ENCODE assay signal across 19 cellular contexts in the genomic region with DNA sequence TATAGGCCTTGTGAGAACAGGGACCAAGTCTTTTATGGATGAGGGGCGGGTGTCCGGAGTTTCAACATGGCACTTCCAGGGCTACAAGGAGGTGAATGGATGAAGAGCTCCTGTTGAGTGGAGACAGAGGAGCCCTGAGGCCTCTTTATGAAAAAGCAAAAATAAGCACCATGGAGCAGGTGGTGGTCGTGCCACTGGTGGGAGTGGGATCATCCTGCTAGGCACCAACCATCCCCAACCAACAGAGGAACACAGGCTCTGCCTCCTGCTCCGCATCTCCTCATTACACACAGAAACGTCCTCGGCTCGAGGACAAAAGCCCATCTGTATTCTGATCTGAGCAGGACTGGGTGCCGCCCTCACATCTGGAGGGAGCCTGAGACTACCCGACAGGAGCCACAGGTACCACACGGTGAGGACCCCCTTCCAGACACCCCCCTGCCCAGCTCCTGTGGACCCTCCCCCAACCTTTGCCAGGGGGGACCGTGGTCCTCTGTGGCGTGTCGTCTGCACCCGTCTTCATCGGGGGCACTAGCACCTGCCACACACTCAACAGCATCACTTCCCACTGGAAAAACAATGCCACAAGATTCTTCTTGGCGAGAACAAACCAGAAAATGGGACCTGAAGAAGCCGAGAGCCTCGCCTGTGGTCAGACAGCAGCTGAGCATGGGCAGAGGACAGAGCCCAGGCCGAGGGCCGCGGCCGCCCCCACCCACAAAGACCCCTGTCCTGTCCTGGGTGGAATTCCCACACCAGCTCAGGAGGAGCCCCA. TPM values are rescaled to one million over a fixed set of nuclear protein-coding genes. Genes with fewer than 3 reads are reported as not detected.
A peak's percentile ranks its signal among the peaks of the same experiment; 100 is the strongest.
DNase-seq lines count a peak whose midpoint lies in the region; TF ChIP-seq lines count a peak whose summit lies in the region.
"Had no signal": no experiment of that assay in that cellular context is flagged by ENCODE, and none has a peak within 500 bp of the region (broad histone marks: within the 10 kb centered on the region; RNA-seq: fewer than 3 reads in every experiment).

No MANE protein-coding gene starts in this region.

- TF ChIP-seq CTCF in dorsolateral prefrontal cortex (IDR thresholded peaks at IDR 0.05 in 54 of 56, conservative IDR thresholded peaks at IDR 0.05 in 2 of 56; ENCODE audit: low read depth in 1 of 56, partially characterized antibody in 56 of 56), result no peak
- TF ChIP-seq CTCF in suprapubic skin (IDR thresholded peaks at IDR 0.05), result no peak
- TF ChIP-seq CTCF in transverse colon (IDR thresholded peaks at IDR 0.05), result no peak

- no peaks in the 10 kb centered on the region for H3K27me3 ChIP-seq in dorsolateral prefrontal cortex
- H3K27me3 ChIP-seq in suprapubic skin, result peaks cover 28% of the 10 kb centered on the region
- H3K27me3 ChIP-seq in transverse colon, result no peaks in the 10 kb centered on the region

- TF ChIP-seq EP300 in suprapubic skin (IDR thresholded peaks at IDR 0.05) (no peak), transverse colon (IDR thresholded peaks at IDR 0.05; ENCODE audit: low read depth) (no peak)

- no peaks in the 10 kb centered on the region for H3K4me1 Mint-ChIP-seq in activated T-helper 2 cell treated with anti-CD3 and anti-CD28 coated beads, Interferon-gamma antibody, Interleukin-2, Interleukin-4, amounts not matched to agents 10 μg/mL and 5 μg/mL and 100 μg/mL, durations not matched to agents 14 hours and 24 hours and 36 hours (ENCODE audit: low read depth)
- H3K4me1 Mint-ChIP-seq: CD4-positive, alpha-beta memory T cell had no signal

- H3K36me3 ChIP-seq in suprapubic skin, result no peaks in the 10 kb centered on the region
- H3K36me3 ChIP-seq in transverse colon, result no peaks in the 10 kb centered on the region
- H3K36me3 ChIP-seq: HAP-1 had no signal

- no peak overlapping the region for H3K4me3 Mint-ChIP-seq in activated T-helper 2 cell treated with anti-CD3 and anti-CD28 coated beads, Interferon-gamma antibody, Interleukin-2, Interleukin-4, amounts not matched to agents 10 μg/mL and 5 μg/mL and 100 μg/mL, durations not matched to agents 14 hours and 24 hours and 36 hours (ENCODE audit: low read depth)
- H3K4me3 Mint-ChIP-seq: CD4-positive, alpha-beta memory T cell had no signal

- no peak overlapping the region for H3K27ac Mint-ChIP-seq in activated T-helper 2 cell treated with anti-CD3 and anti-CD28 coated beads, Interferon-gamma antibody, Interleukin-2, Interleukin-4, amounts not matched to agents 10 μg/mL and 5 μg/mL and 100 μg/mL, durations not matched to agents 14 hours and 24 hours and 36 hours
- H3K27ac Mint-ChIP-seq: CD4-positive, alpha-beta memory T cell had no signal

- 89% methylated on average over 15 of the region's 22 CpGs for WGBS in suprapubic skin
- 87 to 93% methylated on average over 2 to 16 of the region's 22 CpGs for WGBS in transverse colon (ENCODE audit: low coverage in 1 of 2), 2 donors

- no peak for TF ChIP-seq POLR2A in suprapubic skin (IDR thresholded peaks at IDR 0.05)
- no peak for TF ChIP-seq POLR2A in transverse colon (IDR thresholded peaks at IDR 0.05)

- DNase-seq in activated CD8-positive, alpha-beta memory T cell treated with anti-CD3 and anti-CD28 coated beads, Interleukin-2, amount 50 U/mL, for 48 hours, result peak; percentile 15
- DNase-seq in activated CD8-positive, alpha-beta memory T cell treated with anti-CD3 and anti-CD28 coated beads for 24 hours, result no peak
- DNase-seq in dorsolateral prefrontal cortex (peak in 6 of 10 donors; percentile 10 to 26 (median 16)), myocyte (ENCODE audit: low read depth) (peak; percentile 46), suprapubic skin (ENCODE audit: low spot score in 2 of 2) (peak; percentile 40 to 43), A172 (ENCODE audit: low spot score) (no peak), transverse colon (no peak)
- no peak for DNase-seq in activated T-helper 2 cell treated with anti-CD3 and anti-CD28 coated beads, Interferon-gamma antibody, Interleukin-2, Interleukin-4, amounts not matched to agents 10 μg/mL and 5 μg/mL and 100 μg/mL, durations not matched to agents 14 hours and 24 hours and 36 hours (ENCODE audit: low spot score)
- DNase-seq: CD4-positive, alpha-beta memory T cell; KBM-7; NCI-H1105 treated with DMSO at 0.1 percent for 48 hours; NCI-H1694 treated with DMSO at 0.1 percent for 48 hours; NCI-H748 treated with DMSO at 0.1 percent for 48 hours had no signal

- H3K27me3 Mint-ChIP-seq in activated T-helper 2 cell treated with anti-CD3 and anti-CD28 coated beads, Interferon-gamma antibody, Interleukin-2, Interleukin-4, amounts not matched to agents 10 μg/mL and 5 μg/mL and 100 μg/mL, durations not matched to agents 14 hours and 24 hours and 36 hours (ENCODE audit: low read depth), result no peaks in the 10 kb centered on the region

- intact Hi-C loops in dorsolateral prefrontal cortex (cut with DNase I) (no loop called here), transverse colon (cut with DNase I; ENCODE audit: low total_unique reads) (no loop called here)
- intact Hi-C loops in activated T-helper 2 cell treated with anti-CD3 and anti-CD28 coated beads, Interferon-gamma antibody, Interleukin-2, Interleukin-4, amounts not matched to agents 10 μg/mL and 5 μg/mL and 100 μg/mL, durations not matched to agents 14 hours and 24 hours and 36 hours (cut with micrococcal nuclease), result no loop called here

- no peaks in the 10 kb centered on the region for H3K36me3 Mint-ChIP-seq in activated T-helper 2 cell treated with anti-CD3 and anti-CD28 coated beads, Interferon-gamma antibody, Interleukin-2, Interleukin-4, amounts not matched to agents 10 μg/mL and 5 μg/mL and 100 μg/mL, durations not matched to agents 14 hours and 24 hours and 36 hours (ENCODE audit: low read depth)
- H3K36me3 Mint-ChIP-seq: CD4-positive, alpha-beta memory T cell had no signal

- H3K4me1 ChIP-seq in suprapubic skin, result no peaks in the 10 kb centered on the region
- no peaks in the 10 kb centered on the region for H3K4me1 ChIP-seq in transverse colon
- H3K4me1 ChIP-seq: HAP-1 had no signal

- H3K9me3 Mint-ChIP-seq in activated T-helper 2 cell treated with anti-CD3 and anti-CD28 coated beads, Interferon-gamma antibody, Interleukin-2, Interleukin-4, amounts not matched to agents 10 μg/mL and 5 μg/mL and 100 μg/mL, durations not matched to agents 14 hours and 24 hours and 36 hours, result peaks cover 6% of the 10 kb centered on the region

- in situ Hi-C loops in transverse colon (cut with MboI; ENCODE audit: low pct_ligation_motif_present in 1 of 4, low pct_unique_long_range_greater_than_20kb in 1 of 4, low sequenced_read_pairs in 3 of 4), result no loop called here

- H3K9me3 ChIP-seq in suprapubic skin, result no peaks in the 10 kb centered on the region
- no peaks in the 10 kb centered on the region for H3K9me3 ChIP-seq in transverse colon
- H3K9me3 ChIP-seq: HAP-1 had no signal

- H3K4me3 ChIP-seq in dorsolateral prefrontal cortex (no peak overlapping the region), suprapubic skin (no peak overlapping the region), transverse colon (no peak overlapping the region)
- H3K4me3 ChIP-seq: HAP-1 had no signal

- peak overlapping the region in 37 of 59 donors; percentile 2 to 74 (median 35) for H3K27ac ChIP-seq in dorsolateral prefrontal cortex
- no peak overlapping the region for H3K27ac ChIP-seq in suprapubic skin
- H3K27ac ChIP-seq in transverse colon, result no peak overlapping the region

RNA-seq across cellular contexts. Expression of a gene that starts 3.9 kb away (rescaled TPM):
- total RNA-seq in dorsolateral prefrontal cortex (10 to 100 TPM in 116 of 120 experiments, 1 to 10 TPM in 4; 6.4 to 96.3 (median 26.0) TPM), myocyte (0.27 and 2.1 TPM in 2 replicates), suprapubic skin (1 to 10 TPM in 1 of 4 donors, under 1 TPM in 1, not detected in 2; 0.95 to 9.5 TPM), transverse colon (1 to 10 TPM in 1 of 4 donors, under 1 TPM in 2, not detected in 1; 0.60 to 2.5 (median 0.95) TPM)
- polyA plus RNA-seq in myocyte (2012), result 0.26 TPM
- 10.7 and 13.3 TPM in 2 replicates for total RNA-seq in activated T-helper 2 cell treated with anti-CD3 and anti-CD28 coated beads, Interferon-gamma antibody, Interleukin-2, Interleukin-4, amounts not matched to agents 10 μg/mL and 5 μg/mL and 100 μg/mL, durations not matched to agents 14 hours and 24 hours and 36 hours
- total RNA-seq in A172 (2014; rRNA removed; shearing (Covaris generic)), result not detected in 2 replicates
- total RNA-seq: NCI-H460, OCI-LY7 had no signal

RNA-seq across cellular contexts. Expression of a gene that starts 45.4 kb away (rescaled TPM):
- total RNA-seq in dorsolateral prefrontal cortex (10 to 100 TPM in 119 of 120 experiments, 1 to 10 TPM in 1; 8.4 to 36.5 (median 24.2) TPM), myocyte (not detected in 2 replicates), suprapubic skin (1 to 10 TPM in 3 of 4 donors, under 1 TPM in 1; 0.40 to 8.7 (median 3.5) TPM), transverse colon (not detected)
- not detected for polyA plus RNA-seq in myocyte (2012)
- total RNA-seq in activated T-helper 2 cell treated with anti-CD3 and anti-CD28 coated beads, Interferon-gamma antibody, Interleukin-2, Interleukin-4, amounts not matched to agents 10 μg/mL and 5 μg/mL and 100 μg/mL, durations not matched to agents 14 hours and 24 hours and 36 hours, result not detected in 2 replicates
- not detected in 2 replicates for total RNA-seq in A172 (2014; rRNA removed; shearing (Covaris generic))
- total RNA-seq: CD4-positive, alpha-beta memory T cell; HepG2; NCI-H460; OCI-LY7; Right ventricle myocardium inferior had no signal
- polyA plus RNA-seq: BJ; CD4-positive, alpha-beta memory T cell; HepG2 had no signal

RNA-seq across cellular contexts. Expression of a gene that starts 52.6 kb away (rescaled TPM):
- total RNA-seq in dorsolateral prefrontal cortex, result 100 to 1,000 TPM; 167 to 373 (median 261) TPM
- total RNA-seq in myocyte, result 69.9 and 197 TPM in 2 replicates
- polyA plus RNA-seq in myocyte (2012), result 842 TPM
- total RNA-seq in suprapubic skin, result 100 to 1,000 TPM in 2 of 4 donors, 10 to 100 TPM in 2; 60.2 to 167 (median 102) TPM
- 208 and 235 TPM in 2 replicates for total RNA-seq in activated T-helper 2 cell treated with anti-CD3 and anti-CD28 coated beads, Interferon-gamma antibody, Interleukin-2, Interleukin-4, amounts not matched to agents 10 μg/mL and 5 μg/mL and 100 μg/mL, durations not matched to agents 14 hours and 24 hours and 36 hours
- total RNA-seq in A172 (2014; rRNA removed; shearing (Covaris generic)), result 118 and 201 TPM in 2 replicates
- total RNA-seq in transverse colon, result 100 to 1,000 TPM in 2 of 4 donors, 10 to 100 TPM in 1, not detected in 1; 52.0 to 152 (median 148) TPM

RNA-seq across cellular contexts. Expression of a gene that starts 52.9 kb away (rescaled TPM):
- total RNA-seq in dorsolateral prefrontal cortex (10 to 100 TPM in 92 of 120 experiments, 1 to 10 TPM in 28; 5.0 to 32.6 (median 13.8) TPM), myocyte (510 and 575 TPM in 2 replicates), suprapubic skin (10 to 100 TPM in 2 of 4 donors, 1 to 10 TPM in 2; 5.3 to 20.4 (median 10.5) TPM), transverse colon (100 to 1,000 TPM in 1 of 4 donors, 10 to 100 TPM in 3; 20.3 to 199 (median 33.4) TPM)
- 90.4 TPM for polyA plus RNA-seq in myocyte (2012)
- total RNA-seq in activated T-helper 2 cell treated with anti-CD3 and anti-CD28 coated beads, Interferon-gamma antibody, Interleukin-2, Interleukin-4, amounts not matched to agents 10 μg/mL and 5 μg/mL and 100 μg/mL, durations not matched to agents 14 hours and 24 hours and 36 hours, result 27.7 and 29.8 TPM in 2 replicates
- 19.0 and 25.0 TPM in 2 replicates for total RNA-seq in A172 (2014; rRNA removed; shearing (Covaris generic))

Comparison
In these comparisons a context has a peak if more than half of its experiments do, and no peak if none do; other contexts are left out.
1. DNase-seq: peak in activated CD8-positive, alpha-beta memory T cell treated with anti-CD3 and anti-CD28 coated beads, Interleukin-2, amount 50 U/mL, for 48 hours (single experiment), dorsolateral prefrontal cortex (6 of 10), myocyte (single experiment) and suprapubic skin (2 of 2); none in activated CD8-positive, alpha-beta memory T cell treated with anti-CD3 and anti-CD28 coated beads for 24 hours (single experiment), activated T-helper 2 cell treated with anti-CD3 and anti-CD28 coated beads, Interferon-gamma antibody, Interleukin-2, Interleukin-4, amounts not matched to agents 10 μg/mL and 5 μg/mL and 100 μg/mL, durations not matched to agents 14 hours and 24 hours and 36 hours (single experiment), A172 (single experiment) and transverse colon (single experiment).
2. H3K27ac ChIP-seq: peak in dorsolateral prefrontal cortex (37 of 59); none in suprapubic skin (single experiment) and transverse colon (0 of 4).